ENCODE assay signal across 8 cellular contexts in genomic region chr3:48186993-48187578, GRCh38. TPM values are rescaled to one million over a fixed set of nuclear protein-coding genes. Genes with fewer than 3 reads are reported as not detected.
DNase-seq lines count a peak whose midpoint lies in the region; ATAC-seq and TF ChIP-seq lines count a peak whose summit lies in the region.

No MANE protein-coding gene starts in this region.

- H2AFZ ChIP-seq in neural cell (ENCODE audit: low read depth, low read length): no peak overlapping the region

- peak overlapping the region; percentile 67 for H3K9ac ChIP-seq in neural cell (ENCODE audit: low read length)

- H3F3A ChIP-seq in neural cell (ENCODE audit: insufficient read depth, low read length, poor library complexity, severe bottlenecking): no peaks in the 10 kb centered on the region

- CTCF ChIA-PET in CD4-positive, alpha-beta T cell (lab: Charles Lee): interaction anchor here (2.0 kb wide), 1 partner anchor 249 kb away, joined by 7 read pairs; no protein-coding TSS in a partner anchor

- H3K36me3 Mint-ChIP-seq in CD4-positive, alpha-beta T cell (ENCODE audit: low read depth): no peaks in the 10 kb centered on the region

- intact Hi-C loops in CD4-positive, alpha-beta T cell (cut with DNase I, micrococcal nuclease): loop anchor here in 1 of 2 experiments (10.0 kb wide), 1 partner anchor 58 kb away; the partner anchor contains the start of gene ZNF589

- H3K27me3 Mint-ChIP-seq in CD4-positive, alpha-beta T cell: peaks cover 33% of the 10 kb centered on the region

- H3K4me3 ChIP-seq in effector memory CD4-positive, alpha-beta T cell (ENCODE audit: insufficient read depth, low read depth, low read length, poor library complexity, severe bottlenecking): peak overlapping the region; percentile 79
- H3K4me3 ChIP-seq in neural cell (ENCODE audit: low read length): peak overlapping the region; percentile 95

- DNase-seq in CD4-positive, alpha-beta T cell: no peak
- DNase-seq in M059J (ENCODE audit: low read depth): peak; percentile 24
- no peak for DNase-seq in effector memory CD4-positive, alpha-beta T cell
- DNase-seq in NCI-H1694 treated with DMSO at 0.1 percent for 48 hours (lab: John Stamatoyannopoulos, UW): no peak
- DNase-seq in D341Med (ENCODE audit: low spot score): no peak
- DNase-seq in SKM-1 treated with dmso at 0.1 percent for 144 hours (lab: John Stamatoyannopoulos, UW; ENCODE audit: unreplicated experiment): no peak

- TF ChIP-seq RAD21 in neural cell (conservative IDR thresholded peaks at IDR 0.05): no peak

- TF ChIP-seq CTCF in CD4-positive, alpha-beta T cell (IDR thresholded peaks at IDR 0.05): no peak
- no peak for TF ChIP-seq CTCF in neural cell (IDR thresholded peaks at IDR 0.05; ENCODE audit: poor library complexity, severe bottlenecking)

- no peak for ATAC-seq in CD4-positive, alpha-beta T cell (ENCODE audit: poor library complexity)
- no peak for ATAC-seq in HG03039 (IDR thresholded peaks at IDR 0.05; ENCODE audit: unreplicated experiment)

- peaks cover 10% of the 10 kb centered on the region for H3K79me2 ChIP-seq in neural cell (replicated peaks; ENCODE audit: insufficient read depth, low read length)

- H3K4me1 Mint-ChIP-seq in CD4-positive, alpha-beta T cell (ENCODE audit: low read depth): peaks cover 19% of the 10 kb centered on the region

- TF ChIP-seq EP300 in neural cell (conservative IDR thresholded peaks at IDR 0.05; ENCODE audit: poor library complexity, severe bottlenecking): no peak

- H3K9me3 Mint-ChIP-seq in CD4-positive, alpha-beta T cell: no peaks in the 10 kb centered on the region

- H3K4me3 Mint-ChIP-seq in CD4-positive, alpha-beta T cell: peak overlapping the region; percentile 90

- no peak overlapping the region for H3K27ac Mint-ChIP-seq in CD4-positive, alpha-beta T cell

- H3K4me1 ChIP-seq in effector memory CD4-positive, alpha-beta T cell (ENCODE audit: control insufficient read depth, insufficient read depth, low read length, poor library complexity, severe bottlenecking): peaks cover 4% of the 10 kb centered on the region

- no peak overlapping the region for H3K27ac ChIP-seq in CD4-positive, alpha-beta T cell (ENCODE audit: low read depth, low read length)
- no peak overlapping the region for H3K27ac ChIP-seq in effector memory CD4-positive, alpha-beta T cell (ENCODE audit: insufficient read depth, low read length, poor library complexity, severe bottlenecking)
- peak overlapping the region; percentile 44 for H3K27ac ChIP-seq in neural cell (ENCODE audit: low read length)

- H3K36me3 ChIP-seq in effector memory CD4-positive, alpha-beta T cell (ENCODE audit: control insufficient read depth, insufficient read depth, low read length): no peaks in the 10 kb centered on the region
- no peaks in the 10 kb centered on the region for H3K36me3 ChIP-seq in neural cell (ENCODE audit: insufficient read depth, low read length)

- POLR2A ChIA-PET in CD4-positive, alpha-beta T cell (lab: Charles Lee): no interaction called here

- no peaks in the 10 kb centered on the region for H4K20me1 ChIP-seq in neural cell (ENCODE audit: insufficient read depth)

- peak overlapping the region; percentile 74 for H3K4me2 ChIP-seq in neural cell (ENCODE audit: low read length)

- H3K9me3 ChIP-seq in CD4-positive, alpha-beta T cell (ENCODE audit: control insufficient read depth, low read length): no peaks in the 10 kb centered on the region
- H3K9me3 ChIP-seq in effector memory CD4-positive, alpha-beta T cell (ENCODE audit: control insufficient read depth, low read length): no peaks in the 10 kb centered on the region
- no peaks in the 10 kb centered on the region for H3K9me3 ChIP-seq in neural cell (ENCODE audit: low read length)

- H3K27me3 ChIP-seq in CD4-positive, alpha-beta T cell (ENCODE audit: control insufficient read depth, insufficient read depth, low read length): no peaks in the 10 kb centered on the region
- no peaks in the 10 kb centered on the region for H3K27me3 ChIP-seq in effector memory CD4-positive, alpha-beta T cell (replicated peaks; ENCODE audit: control insufficient read depth, insufficient read depth, low read length, poor library complexity, severe bottlenecking)
- H3K27me3 ChIP-seq in neural cell (ENCODE audit: insufficient read depth, low read depth, low read length): no peaks in the 10 kb centered on the region

- H3K9me2 ChIP-seq in neural cell (ENCODE audit: insufficient read depth, low read length): no peaks in the 10 kb centered on the region

TF ChIP-seq in neural cell, 6 proteins besides CTCF, POLR2A, EP300 and RAD21:
- no peak for TF ChIP-seq TAF1 (IDR thresholded peaks at IDR 0.05; ENCODE audit: low read depth)
- TF ChIP-seq EZH2 (IDR thresholded peaks at IDR 0.05; ENCODE audit: borderline replicate concordance, insufficient read depth, low read length, poor library complexity, severe bottlenecking): no peak
- TF ChIP-seq MXI1 (conservative IDR thresholded peaks at IDR 0.05; ENCODE audit: poor library complexity, severe bottlenecking): no peak
- TF ChIP-seq SMC3 (conservative IDR thresholded peaks at IDR 0.05; ENCODE audit: poor library complexity): no peak
- TF ChIP-seq POLR2AphosphoS5 (IDR thresholded peaks at IDR 0.05): no peak
- TF ChIP-seq REST (IDR thresholded peaks at IDR 0.05; ENCODE audit: borderline replicate concordance): no peak
TF ChIP-seq in neural cell: peak in this region for 0.

RNA-seq across cellular contexts. Expression of gene CDC25A, which starts 1.1 kb away (rescaled TPM):
- under 1 TPM in 1 of 2 experiments, not detected in 1; 0.14 TPM for total RNA-seq in CD4-positive, alpha-beta T cell
- total RNA-seq in M059J (2014; rRNA removed; shearing (Covaris generic)): 8.9 and 16.5 TPM in 2 replicates
- polyA plus RNA-seq in neural cell: 9.8 and 12.3 TPM in 2 replicates
- 17.7 and 21.9 TPM in 2 replicates for polyA minus RNA-seq in neural cell

RNA-seq across cellular contexts. Expression of gene CAMP, which starts 36.2 kb away (rescaled TPM):
- not detected for total RNA-seq in CD4-positive, alpha-beta T cell
- not detected in 2 replicates for total RNA-seq in M059J (2014; rRNA removed; shearing (Covaris generic))
- polyA plus RNA-seq in neural cell: not detected in 2 replicates
- polyA minus RNA-seq in neural cell: not detected in 2 replicates

RNA-seq across cellular contexts. Expression of gene ZNF589, which starts 53.8 kb away (rescaled TPM):
- 10 to 100 TPM; 18.3 to 20.5 TPM for total RNA-seq in CD4-positive, alpha-beta T cell
- 0.47 and 1.1 TPM in 2 replicates for total RNA-seq in M059J (2014; rRNA removed; shearing (Covaris generic))
- polyA plus RNA-seq in neural cell: 19.4 and 28.5 TPM in 2 replicates
- polyA minus RNA-seq in neural cell: 21.7 and 24.2 TPM in 2 replicates
